In the genomic region with DNA sequence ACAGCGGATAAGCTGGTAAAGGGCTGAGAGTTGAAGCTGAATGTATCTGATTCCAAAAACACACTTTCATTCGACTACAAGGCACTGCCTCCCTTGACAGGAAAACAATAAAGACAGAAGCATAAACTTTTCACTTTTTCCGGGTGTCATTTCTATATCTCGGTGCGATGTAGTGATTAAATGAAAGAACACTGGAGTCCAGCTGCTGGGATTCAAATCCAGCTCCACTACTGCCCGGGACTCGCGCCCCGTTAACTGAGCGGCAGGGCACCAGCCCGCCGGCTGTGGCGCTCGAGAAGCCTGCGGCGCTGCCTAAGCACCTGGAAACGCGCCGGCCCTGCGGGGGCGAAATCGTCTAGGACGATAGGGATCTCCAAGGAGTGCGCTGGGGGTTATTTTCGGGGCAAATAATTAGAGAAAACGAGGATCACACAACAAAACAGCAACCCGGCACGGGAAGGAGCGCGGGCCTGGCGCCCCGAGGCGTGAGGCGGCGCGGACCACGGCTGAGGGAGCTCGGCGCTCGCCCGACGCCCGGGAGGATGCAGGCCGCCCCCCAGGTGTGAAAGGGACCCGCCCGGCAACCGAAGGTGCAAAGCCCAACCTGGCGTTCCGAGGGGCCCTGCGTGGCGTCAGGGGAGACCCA, we compare ENCODE assay signal across 8 cellular contexts. TPM values are rescaled to one million over a fixed set of nuclear protein-coding genes. Genes with fewer than 3 reads are reported as not detected.
DNase-seq lines count a peak whose midpoint lies in the region; ATAC-seq and TF ChIP-seq lines count a peak whose summit lies in the region.

No MANE protein-coding gene starts in this region.

- peak overlapping the region; percentile 86 for H3K27ac ChIP-seq in DOHH2 (ENCODE audit: low read depth, low read length)
- peak overlapping the region; percentile 53 for H3K27ac ChIP-seq in angular gyrus (ENCODE audit: low read depth, low read length)
- peak overlapping the region; percentile 99 for H3K27ac ChIP-seq in hepatocyte

- H3K4me2 ChIP-seq in DOHH2 (ENCODE audit: low read length) (peak overlapping the region; percentile 85), hepatocyte (peak overlapping the region; percentile 89)

- H3K27me3 ChIP-seq in DOHH2 (ENCODE audit: control insufficient read depth, low read length) = no peaks in the 10 kb centered on the region
- H3K27me3 ChIP-seq in hepatocyte = no peaks in the 10 kb centered on the region

- H2AFZ ChIP-seq in hepatocyte = peak overlapping the region; percentile 82

- 2% methylated on average over 46 of the region's 51 CpGs for WGBS in hepatocyte (ENCODE audit: low lambda C conversion rate, missing lambda C conversion rate)

- peaks cover 7% of the 10 kb centered on the region for H3K36me3 Mint-ChIP-seq in T-helper 1 cell treated with Interleukin-12 subunit alpha and Interleukin-12 subunit beta and Interleukin-4 antibody, amounts not matched to agents 30 μg/mL and 1 μg/mL, for 36 hours (ENCODE audit: low read depth)

- ATAC-seq in GM21737 (IDR thresholded peaks at IDR 0.05; ENCODE audit: unreplicated experiment) = peak; percentile 22

- H3F3A ChIP-seq in DOHH2 (ENCODE audit: control insufficient read depth, insufficient read depth) = peaks cover 12% of the 10 kb centered on the region; the same call in 1 of the 2 replicates

- H3K36me3 ChIP-seq in DOHH2 (ENCODE audit: control insufficient read depth, low read length) = peaks cover 40% of the 10 kb centered on the region
- no peaks in the 10 kb centered on the region for H3K36me3 ChIP-seq in hepatocyte (replicated peaks; ENCODE audit: insufficient read depth, low read depth)

- H4K20me1 ChIP-seq in DOHH2 (ENCODE audit: control insufficient read depth, insufficient read depth, low read depth, low read length) (peaks cover 15% of the 10 kb centered on the region; the same call in 1 of the 2 replicates), hepatocyte (ENCODE audit: insufficient read depth, poor library complexity, severe bottlenecking) (peaks cover 47% of the 10 kb centered on the region)

- peak overlapping the region; percentile 92 for H3K4me3 Mint-ChIP-seq in T-helper 1 cell treated with Interleukin-12 subunit alpha and Interleukin-12 subunit beta and Interleukin-4 antibody, amounts not matched to agents 30 μg/mL and 1 μg/mL, for 36 hours

- H3K79me2 ChIP-seq in DOHH2 (ENCODE audit: control insufficient read depth, low read length) (peaks cover 74% of the 10 kb centered on the region), hepatocyte (peaks cover 55% of the 10 kb centered on the region)

- H3K9me3 ChIP-seq in DOHH2 (ENCODE audit: control insufficient read depth, insufficient read depth, low read length) (no peaks in the 10 kb centered on the region), hepatocyte (ENCODE audit: low read depth) (no peaks in the 10 kb centered on the region)

- DNase-seq in Kasumi-1 (lab: John Stamatoyannopoulos, UW) (peak; percentile 43 to 44), hepatocyte (ENCODE audit: low spot score) (peak; percentile 92), renal cortical epithelial cell (ENCODE audit: low read depth) (peak; percentile 54), OCI-M2 (lab: John Stamatoyannopoulos, UW; ENCODE audit: unreplicated experiment) (no peak)

- H3K9me3 Mint-ChIP-seq in T-helper 1 cell treated with Interleukin-12 subunit alpha and Interleukin-12 subunit beta and Interleukin-4 antibody, amounts not matched to agents 30 μg/mL and 1 μg/mL, for 36 hours = no peaks in the 10 kb centered on the region

- H3K4me1 ChIP-seq in DOHH2 (ENCODE audit: control insufficient read depth, low read length) = peaks cover 55% of the 10 kb centered on the region
- peaks cover 15% of the 10 kb centered on the region for H3K4me1 ChIP-seq in hepatocyte (ENCODE audit: insufficient read depth)

- H3K4me3 ChIP-seq in DOHH2 (ENCODE audit: low read length) = peak overlapping the region; percentile 91
- H3K4me3 ChIP-seq in hepatocyte = peak overlapping the region; percentile 89

- no peaks in the 10 kb centered on the region for H3K27me3 Mint-ChIP-seq in T-helper 1 cell treated with Interleukin-12 subunit alpha and Interleukin-12 subunit beta and Interleukin-4 antibody, amounts not matched to agents 30 μg/mL and 1 μg/mL, for 36 hours (ENCODE audit: low read depth)

- H3K9me2 ChIP-seq in DOHH2 (replicated peaks; ENCODE audit: control insufficient read depth, low read length) (no peaks in the 10 kb centered on the region), hepatocyte (replicated peaks; ENCODE audit: insufficient read depth) (no peaks in the 10 kb centered on the region)

- H3K27ac Mint-ChIP-seq in T-helper 1 cell treated with Interleukin-12 subunit alpha and Interleukin-12 subunit beta and Interleukin-4 antibody, amounts not matched to agents 30 μg/mL and 1 μg/mL, for 36 hours = peak overlapping the region; percentile 89

- peaks cover 18% of the 10 kb centered on the region for H3K4me1 Mint-ChIP-seq in T-helper 1 cell treated with Interleukin-12 subunit alpha and Interleukin-12 subunit beta and Interleukin-4 antibody, amounts not matched to agents 30 μg/mL and 1 μg/mL, for 36 hours (ENCODE audit: low read depth)

- TF ChIP-seq CTCF in DOHH2 (IDR thresholded peaks at IDR 0.05; ENCODE audit: low read depth, low read length, poor library complexity, severe bottlenecking) = peak; percentile 65
- TF ChIP-seq CTCF in hepatocyte (IDR thresholded peaks at IDR 0.05; ENCODE audit: poor library complexity) = peak; percentile 49

RNA-seq across cellular contexts. Expression of a gene that starts 0.8 kb away (rescaled TPM):
- 24.1 and 28.2 TPM in 2 replicates for total RNA-seq in hepatocyte
- 12.6 and 22.3 TPM in 2 replicates for polyA plus RNA-seq in hepatocyte
- total RNA-seq in renal cortical epithelial cell = 35.1 and 43.4 TPM in 2 replicates

RNA-seq across cellular contexts. Expression of a gene that starts 16.8 kb away (rescaled TPM):
- total RNA-seq in hepatocyte (13.1 and 13.8 TPM in 2 replicates), renal cortical epithelial cell (9.0 and 23.8 TPM in 2 replicates)
- 18.0 and 21.4 TPM in 2 replicates for polyA plus RNA-seq in hepatocyte
